Comparison of ENCODE assay signal across 29 cellular contexts in the genomic region with DNA sequence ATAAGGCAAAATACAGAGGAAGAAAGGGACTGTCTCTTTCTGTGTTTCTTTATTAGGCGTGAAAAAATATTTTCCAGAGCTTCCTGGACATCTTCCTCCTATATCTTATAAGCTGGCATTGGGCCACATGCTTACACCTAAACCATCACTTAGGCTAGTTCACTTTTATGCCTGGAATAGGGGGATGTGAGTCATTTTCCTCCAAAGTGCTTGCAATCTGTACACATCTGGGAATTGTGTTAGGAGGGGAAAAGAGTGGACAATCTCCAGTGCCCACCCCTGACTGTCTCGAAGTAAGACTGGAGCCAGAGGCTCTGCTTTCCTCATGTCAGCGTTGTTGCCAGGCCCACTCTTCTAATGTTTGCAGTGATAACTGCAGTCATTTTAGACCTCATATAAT. TPM values are rescaled to one million over a fixed set of nuclear protein-coding genes. Genes with fewer than 3 reads are reported as not detected.
DNase-seq lines count a peak whose midpoint lies in the region; ATAC-seq and TF ChIP-seq lines count a peak whose summit lies in the region.
"Had no signal": no experiment of that assay in that cellular context is flagged by ENCODE, and none has a peak within 500 bp of the region (broad histone marks: within the 10 kb centered on the region; RNA-seq: fewer than 3 reads in every experiment).

No MANE protein-coding gene starts in this region.

- intact Hi-C loops in left ventricle myocardium superior (cut with micrococcal nuclease) = no loop called here
- intact Hi-C loops in CD14-positive monocyte (cut with micrococcal nuclease) = no loop called here

- peaks cover 2% of the 10 kb centered on the region for H3K4me1 Mint-ChIP-seq in CD14-positive monocyte

- H3K27me3 ChIP-seq in right atrium auricular region (no peaks in the 10 kb centered on the region), subcutaneous abdominal adipose tissue (ENCODE audit: control insufficient read depth in 5 of 5, insufficient read depth in 4 of 5, low read length in 5 of 5) (no peaks in the 10 kb centered on the region)
- H3K27me3 ChIP-seq: breast epithelium, foreskin keratinocyte had no signal

- H3K4me3 ChIP-seq in right atrium auricular region = no peak overlapping the region
- no peak overlapping the region for H3K4me3 ChIP-seq in fibroblast of mammary gland (ENCODE audit: control insufficient read depth, low read depth, low read length)
- no peak overlapping the region for H3K4me3 ChIP-seq in subcutaneous abdominal adipose tissue (ENCODE audit: low read depth in 1 of 5, low read length in 5 of 5)
- H3K4me3 ChIP-seq: breast epithelium, K562, lung, PC-9 had no signal

- H3K36me3 ChIP-seq in right atrium auricular region (no peaks in the 10 kb centered on the region), subcutaneous abdominal adipose tissue (ENCODE audit: control insufficient read depth in 5 of 5, insufficient read depth in 5 of 5, low read length in 5 of 5) (no peaks in the 10 kb centered on the region)
- H3K36me3 ChIP-seq: breast epithelium, WERI-Rb-1 had no signal

- TF ChIP-seq CTCF in right atrium auricular region (IDR thresholded peaks at IDR 0.05) = no peak
- TF ChIP-seq CTCF in fibroblast of mammary gland (conservative IDR thresholded peaks at IDR 0.05; ENCODE audit: control insufficient read depth, insufficient read depth, low read depth, low read length) = no peak
- TF ChIP-seq CTCF in CD14-positive monocyte (IDR thresholded peaks at IDR 0.05) = no peak

- H3K9me3 ChIP-seq in right atrium auricular region (no peaks in the 10 kb centered on the region), subcutaneous abdominal adipose tissue (ENCODE audit: control insufficient read depth in 5 of 5, low read length in 5 of 5) (no peaks in the 10 kb centered on the region)
- H3K9me3 ChIP-seq: breast epithelium had no signal

- no peak for DNase-seq in left ventricle myocardium superior
- no peak for DNase-seq in right atrium auricular region (ENCODE audit: low spot score)
- peak; percentile 43 for DNase-seq in M059J (ENCODE audit: low read depth)
- peak; percentile 73 for DNase-seq in fibroblast of mammary gland (ENCODE audit: low read depth)
- no peak for DNase-seq in 8988T
- DNase-seq in NCI-H146 (lab: John Stamatoyannopoulos, UW) = no peak
- no peak for DNase-seq in CD14-positive monocyte (ENCODE audit: low spot score)
- DNase-seq: activated CD4-positive, alpha-beta T cell treated with anti-CD3 and anti-CD28 coated beads, Interleukin-2, amount 10 ng/mL, durations not matched to agents 24 days and 14 days; activated effector memory CD4-positive, alpha-beta T cell treated with Interleukin-2 at 50 U/mL for 16 hours; effector CD8-positive, alpha-beta T cell; GF-D8; kidney glomerular epithelial cell; naive thymus-derived CD8-positive, alpha-beta T cell; NCI-H2081; NCI-H526; PC-9; SIG-M5; stimulated activated CD4-positive, alpha-beta T cell treated with anti-CD3 and anti-CD28 coated beads, Interleukin-4, amount 100 ng/mL, for 24 hours; substantia nigra; T1000; trophoblast cell; WERI-Rb-1 had no signal

- ATAC-seq in left ventricle myocardium superior = peak; percentile 23
- ATAC-seq: activated naive CD4-positive, alpha-beta T cell treated with anti-CD3 and anti-CD28 coated beads, Interleukin-2, amount 50 U/mL, for 72 hours; foreskin keratinocyte; K562; naive thymus-derived CD8-positive, alpha-beta T cell had no signal

- H3K27ac ChIP-seq in right atrium auricular region = peak overlapping the region in 1 of 2 donors; percentile 26
- H3K27ac ChIP-seq in subcutaneous abdominal adipose tissue (ENCODE audit: low read depth, low read length) = peak overlapping the region; percentile 56
- H3K27ac ChIP-seq: foreskin keratinocyte, PC-9, WERI-Rb-1 had no signal

- no peaks in the 10 kb centered on the region for H3K36me3 Mint-ChIP-seq in CD14-positive monocyte
- H3K36me3 Mint-ChIP-seq: activated naive CD4-positive, alpha-beta T cell treated with anti-CD3 and anti-CD28 coated beads, Interleukin-2, amount 50 U/mL, for 72 hours; naive thymus-derived CD8-positive, alpha-beta T cell had no signal

- no peak overlapping the region for H3K4me3 Mint-ChIP-seq in CD14-positive monocyte
- H3K4me3 Mint-ChIP-seq: activated CD4-positive, alpha-beta T cell treated with anti-CD3 and anti-CD28 coated beads, Interleukin-2, amount 10 ng/mL, durations not matched to agents 24 days and 14 days; naive thymus-derived CD8-positive, alpha-beta T cell had no signal

- H3K27ac Mint-ChIP-seq in CD14-positive monocyte = no peak overlapping the region
- H3K27ac Mint-ChIP-seq: activated CD4-positive, alpha-beta T cell treated with anti-CD3 and anti-CD28 coated beads, Interleukin-2, amount 10 ng/mL, durations not matched to agents 24 days and 14 days; activated naive CD4-positive, alpha-beta T cell treated with anti-CD3 and anti-CD28 coated beads, Interleukin-2, amount 50 U/mL, for 72 hours; naive thymus-derived CD8-positive, alpha-beta T cell; progenitor cell of endocrine pancreas had no signal

- H3K9ac ChIP-seq in subcutaneous abdominal adipose tissue (ENCODE audit: low read length in 5 of 5) = no peak overlapping the region

- H3K9me3 Mint-ChIP-seq in CD14-positive monocyte = peaks cover 0 to 7% (median 0%) of the 10 kb centered on the region in 7 donors
- H3K9me3 Mint-ChIP-seq: activated CD4-positive, alpha-beta T cell treated with anti-CD3 and anti-CD28 coated beads, Interleukin-2, amount 10 ng/mL, durations not matched to agents 24 days and 14 days had no signal

- no peaks in the 10 kb centered on the region for H3K27me3 Mint-ChIP-seq in CD14-positive monocyte (ENCODE audit: low read depth in 3 of 3)
- H3K27me3 Mint-ChIP-seq: progenitor cell of endocrine pancreas had no signal

- H3K4me1 ChIP-seq in right atrium auricular region = peaks cover 0 to 27% of the 10 kb centered on the region in 2 donors
- peaks cover 0 to 51% (median 0%) of the 10 kb centered on the region in 5 donors for H3K4me1 ChIP-seq in subcutaneous abdominal adipose tissue (ENCODE audit: control insufficient read depth in 5 of 5, insufficient read depth in 5 of 5, low read length in 5 of 5)
- H3K4me1 ChIP-seq: breast epithelium had no signal

RNA-seq across cellular contexts. Expression of a gene that starts 29.9 kb away (rescaled TPM):
- 4.9 TPM for total RNA-seq in left ventricle myocardium superior
- total RNA-seq in right atrium auricular region = 1 to 10 TPM; 1.5 to 2.3 TPM
- 1.0 and 1.7 TPM in 2 replicates for total RNA-seq in M059J (2014; rRNA removed; shearing (Covaris generic))
- not detected for polyA plus RNA-seq in CD14-positive monocyte
- total RNA-seq: activated CD4-positive, alpha-beta T cell treated with anti-CD3 and anti-CD28 coated beads, Interleukin-2, amount 10 ng/mL, durations not matched to agents 24 days and 14 days had no signal

Comparison
In these comparisons a context has a peak if more than half of its experiments do, and no peak if none do; other contexts are left out.
1. DNase-seq: peak in M059J (single experiment) and fibroblast of mammary gland (single experiment); none in left ventricle myocardium superior (single experiment), right atrium auricular region (single experiment), 8988T (single experiment), NCI-H146 (single experiment) and CD14-positive monocyte (single experiment).